In genomic region chr6:41342241-41342640, GRCh38 we compare ENCODE assay signal across 3 cellular contexts.
TF ChIP-seq lines count a peak whose summit lies in the region.

No MANE protein-coding gene starts in this region.

TF ChIP-seq in HepG2, 621 proteins besides CTCF, POLR2A, EP300 and RAD21:
- TF ChIP-seq PCBP2 (optimal IDR thresholded peaks at IDR 0.05; ENCODE audit: low read depth, low read length, poor library complexity, severe bottlenecking) (peak; percentile 48), USF2 (IDR thresholded peaks at IDR 0.05; ENCODE audit: low read depth, low read length) (no peak), USF2 (CRISPR knock-in tag; IDR thresholded peaks at IDR 0.05; ENCODE audit: borderline replicate concordance) (no peak), NR2C2 (CRISPR knock-in tag; IDR thresholded peaks at IDR 0.05; ENCODE audit: borderline replicate concordance) (no peak), CBX5 (CRISPR knock-in tag; IDR thresholded peaks at IDR 0.05; ENCODE audit: borderline replicate concordance) (no peak), FOXK1 (CRISPR knock-in tag; IDR thresholded peaks at IDR 0.05; ENCODE audit: borderline replicate concordance, low read depth) (no peak), HNRNPK (IDR thresholded peaks at IDR 0.05; ENCODE audit: low read depth, low read length, poor library complexity, severe bottlenecking) (peak; percentile 68), TBX3 (IDR thresholded peaks at IDR 0.05; ENCODE audit: borderline replicate concordance) (no peak), ZNF30 (CRISPR knock-in tag; IDR thresholded peaks at IDR 0.05) (no peak)

TF ChIP-seq in H1, 55 proteins besides CTCF, POLR2A, EP300 and RAD21:
- TF ChIP-seq PHF8 (conservative IDR thresholded peaks at IDR 0.05; ENCODE audit: low read depth, low read length) = no peak
- TF ChIP-seq CHD1 (IDR thresholded peaks at IDR 0.05; ENCODE audit: low read depth, low read length) = no peak
- TF ChIP-seq GABPA (IDR thresholded peaks at IDR 0.05; ENCODE audit: borderline replicate concordance, insufficient read depth, low read length) = no peak
- no peak for TF ChIP-seq CBX8 (IDR thresholded peaks at IDR 0.05; ENCODE audit: borderline replicate concordance, low read depth, low read length)
- no peak for TF ChIP-seq RXRA (IDR thresholded peaks at IDR 0.05; ENCODE audit: insufficient read depth, low read depth, low read length)
- TF ChIP-seq POLR2AphosphoS5 (IDR thresholded peaks at IDR 0.05; ENCODE audit: low read depth, low read length) = no peak
- no peak for TF ChIP-seq POU5F1 (IDR thresholded peaks at IDR 0.05; ENCODE audit: low read depth, low read length)
- TF ChIP-seq SP4 (IDR thresholded peaks at IDR 0.05; ENCODE audit: low read length) = no peak
- no peak for TF ChIP-seq TCF12 (IDR thresholded peaks at IDR 0.05; ENCODE audit: low read depth, low read length)
- no peak for TF ChIP-seq MAFK (IDR thresholded peaks at IDR 0.05; ENCODE audit: low read depth, low read length)
- TF ChIP-seq KDM1A (IDR thresholded peaks at IDR 0.05; ENCODE audit: borderline replicate concordance, low read length) = no peak
- no peak for TF ChIP-seq EZH2 (IDR thresholded peaks at IDR 0.05; ENCODE audit: low read depth, low read length, severe bottlenecking)
- TF ChIP-seq JUND (IDR thresholded peaks at IDR 0.05; ENCODE audit: low read length) = no peak
- TF ChIP-seq GTF2F1 (IDR thresholded peaks at IDR 0.05; ENCODE audit: borderline replicate concordance, low read depth, low read length) = no peak
- no peak for TF ChIP-seq ATF3 (IDR thresholded peaks at IDR 0.05; ENCODE audit: insufficient read depth, low read depth, low read length)
- no peak for TF ChIP-seq SIRT6 (IDR thresholded peaks at IDR 0.05; ENCODE audit: low read length)
- TF ChIP-seq CBX5 (IDR thresholded peaks at IDR 0.05; ENCODE audit: low read depth, low read length) = no peak

TF ChIP-seq in SK-N-SH treated with all-trans-retinoic acid at 6 μM for 48 hours, 23 proteins besides CTCF, POLR2A, EP300 and RAD21:
- TF ChIP-seq CSDC2 (CRISPR knock-in tag; IDR thresholded peaks at IDR 0.05) (no peak), CREB5 (CRISPR knock-in tag; IDR thresholded peaks at IDR 0.05; ENCODE audit: low read depth) (no peak), TCF4 (CRISPR knock-in tag; IDR thresholded peaks at IDR 0.05; ENCODE audit: borderline replicate concordance) (no peak), CSRNP3 (CRISPR knock-in tag; IDR thresholded peaks at IDR 0.05) (no peak), BACH2 (CRISPR knock-in tag; IDR thresholded peaks at IDR 0.05; ENCODE audit: borderline replicate concordance) (no peak), ARNTL (CRISPR knock-in tag; IDR thresholded peaks at IDR 0.05; ENCODE audit: borderline replicate concordance, low read depth) (no peak)
